Comparison of ENCODE assay signal across 1 cellular context in genomic region chr9:72597181-72597517, GRCh38.
A peak's percentile ranks its signal among the peaks of the same experiment; 100 is the strongest.
TF ChIP-seq lines count a peak whose summit lies in the region.

No MANE protein-coding gene starts in this region.

TF ChIP-seq in HepG2, 621 proteins besides CTCF, POLR2A, EP300 and RAD21:
- TF ChIP-seq ZFP91 (CRISPR knock-in tag; IDR thresholded peaks at IDR 0.05; ENCODE audit: borderline replicate concordance): no peak
- no peak for TF ChIP-seq SRY (CRISPR knock-in tag; IDR thresholded peaks at IDR 0.05)
- no peak for TF ChIP-seq ZNF451 (CRISPR knock-in tag; IDR thresholded peaks at IDR 0.05)
- peak; percentile 40 for TF ChIP-seq STAG1 (CRISPR knock-in tag; IDR thresholded peaks at IDR 0.05)
- TF ChIP-seq CERS6 (CRISPR knock-in tag; IDR thresholded peaks at IDR 0.05): no peak
- no peak for TF ChIP-seq RFX3 (CRISPR knock-in tag; IDR thresholded peaks at IDR 0.05)
- TF ChIP-seq ZFX (CRISPR knock-in tag; IDR thresholded peaks at IDR 0.05; ENCODE audit: low read depth): no peak
- TF ChIP-seq ONECUT2 (CRISPR knock-in tag; IDR thresholded peaks at IDR 0.05): no peak
- TF ChIP-seq HMG20B (CRISPR knock-in tag; conservative IDR thresholded peaks at IDR 0.05): no peak
